ENCODE assay signal across 8 cellular contexts in genomic region chr15:58957101-58957973, GRCh38. TPM values are rescaled to one million over a fixed set of nuclear protein-coding genes. Genes with fewer than 3 reads are reported as not detected.
DNase-seq lines count a peak whose midpoint lies in the region; ATAC-seq and TF ChIP-seq lines count a peak whose summit lies in the region.

No MANE protein-coding gene starts in this region.

- peaks cover 0 to 1% (median under 1%) of the 10 kb centered on the region in 3 donors for H3K4me1 ChIP-seq in gastroesophageal sphincter

- TF ChIP-seq CTCF in gastroesophageal sphincter (IDR thresholded peaks at IDR 0.05), result peak; percentile 35 to 73 (median 48)

- 23 to 43% methylated on average over 5 to 7 of the region's 8 CpGs for WGBS in gastroesophageal sphincter (ENCODE audit: low coverage in 1 of 2), 2 donors

- peak; percentile 74 for DNase-seq in CD1c-positive myeloid dendritic cell (ENCODE audit: extremely low spot score)
- peak; percentile 54 for DNase-seq in MV-4-11 (lab: John Stamatoyannopoulos, UW)
- peak; percentile 13 for DNase-seq in SHP77 treated with DMSO at 0.1 percent for 48 hours (lab: John Stamatoyannopoulos, UW)
- peak; percentile 6 to 27 for DNase-seq in activated T-helper 1 cell treated with anti-CD3 and anti-CD28 coated beads, Interleukin-2, amount 50 U/mL, for 16 hours (ENCODE audit: low read depth in 1 of 2, low spot score in 1 of 2)
- DNase-seq in pons (ENCODE audit: low spot score), result peak; percentile 69
- no peak for DNase-seq in cerebellar nuclear complex (lab: John Stamatoyannopoulos, UW)

- no peaks in the 10 kb centered on the region for H3K36me3 ChIP-seq in gastroesophageal sphincter

- ATAC-seq in GM21390 (IDR thresholded peaks at IDR 0.05; ENCODE audit: unreplicated experiment), result peak; percentile 53
- ATAC-seq in gastroesophageal sphincter, result no peak

- no peaks in the 10 kb centered on the region for H3K27me3 ChIP-seq in gastroesophageal sphincter

- no peaks in the 10 kb centered on the region for H3K9me3 ChIP-seq in gastroesophageal sphincter

- TF ChIP-seq POLR2A in gastroesophageal sphincter (IDR thresholded peaks at IDR 0.05), result no peak

- no peak for TF ChIP-seq EP300 in gastroesophageal sphincter (IDR thresholded peaks at IDR 0.05)

- H3K4me3 ChIP-seq in gastroesophageal sphincter, result no peak overlapping the region

- no peak overlapping the region for H3K27ac ChIP-seq in gastroesophageal sphincter

RNA-seq across cellular contexts. Expression of gene SLTM, which starts 23.9 kb away (rescaled TPM):
- total RNA-seq in gastroesophageal sphincter, result 100 to 1,000 TPM in 1 of 4 donors, 10 to 100 TPM in 3; 79.2 to 120 (median 84.4) TPM

RNA-seq across cellular contexts. Expression of gene RNF111, which starts 30.1 kb away (rescaled TPM):
- total RNA-seq in gastroesophageal sphincter, result 10 to 100 TPM; 17.5 to 20.4 (median 18.5) TPM

Comparison
In these comparisons a context has a peak if more than half of its experiments do, and no peak if none do; other contexts are left out.
1. DNase-seq: peak in CD1c-positive myeloid dendritic cell (single experiment), MV-4-11 (single experiment), SHP77 treated with DMSO at 0.1 percent for 48 hours (single experiment), activated T-helper 1 cell treated with anti-CD3 and anti-CD28 coated beads, Interleukin-2, amount 50 U/mL, for 16 hours (2 of 2) and pons (single experiment); none in cerebellar nuclear complex (0 of 2).